1 cellular context compared by ENCODE assay signal in the genomic region with DNA sequence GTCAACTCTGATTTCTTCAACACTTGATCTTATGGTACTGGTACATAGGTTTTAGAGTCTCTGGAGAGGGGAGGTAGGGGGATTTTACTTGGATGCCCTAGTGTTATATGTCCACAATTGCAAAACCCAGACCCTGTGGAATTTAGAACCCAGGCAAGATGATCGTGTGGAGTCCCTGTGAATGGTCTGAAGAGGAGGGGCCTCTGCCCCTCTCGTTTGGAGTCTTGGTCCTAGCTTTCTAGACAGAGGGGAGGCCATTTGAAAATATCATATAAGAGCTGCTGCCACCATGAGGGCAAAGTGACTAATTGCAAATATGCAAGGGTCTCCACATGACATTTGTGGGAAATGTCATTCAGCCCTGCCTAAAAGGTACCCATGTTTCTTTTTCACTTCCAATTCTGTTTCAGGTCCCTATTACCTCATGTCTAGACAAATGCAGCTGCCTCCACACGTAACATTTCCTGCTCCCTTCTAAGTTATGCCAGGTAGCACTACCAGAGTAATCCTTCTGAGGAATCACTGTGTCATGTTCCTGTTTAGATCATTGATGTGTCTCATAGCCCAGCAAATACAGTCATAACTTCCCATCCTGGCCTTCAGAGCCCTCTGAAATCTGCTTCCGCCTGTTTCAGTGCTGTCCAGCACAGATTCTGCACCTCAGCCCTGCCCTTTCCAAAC.
TF ChIP-seq lines count a peak whose summit lies in the region.

No MANE protein-coding gene starts in this region.

TF ChIP-seq in GM23338, 12 proteins besides CTCF, POLR2A, EP300 and RAD21 (continued from another document):
- TF ChIP-seq, protein P1, sequence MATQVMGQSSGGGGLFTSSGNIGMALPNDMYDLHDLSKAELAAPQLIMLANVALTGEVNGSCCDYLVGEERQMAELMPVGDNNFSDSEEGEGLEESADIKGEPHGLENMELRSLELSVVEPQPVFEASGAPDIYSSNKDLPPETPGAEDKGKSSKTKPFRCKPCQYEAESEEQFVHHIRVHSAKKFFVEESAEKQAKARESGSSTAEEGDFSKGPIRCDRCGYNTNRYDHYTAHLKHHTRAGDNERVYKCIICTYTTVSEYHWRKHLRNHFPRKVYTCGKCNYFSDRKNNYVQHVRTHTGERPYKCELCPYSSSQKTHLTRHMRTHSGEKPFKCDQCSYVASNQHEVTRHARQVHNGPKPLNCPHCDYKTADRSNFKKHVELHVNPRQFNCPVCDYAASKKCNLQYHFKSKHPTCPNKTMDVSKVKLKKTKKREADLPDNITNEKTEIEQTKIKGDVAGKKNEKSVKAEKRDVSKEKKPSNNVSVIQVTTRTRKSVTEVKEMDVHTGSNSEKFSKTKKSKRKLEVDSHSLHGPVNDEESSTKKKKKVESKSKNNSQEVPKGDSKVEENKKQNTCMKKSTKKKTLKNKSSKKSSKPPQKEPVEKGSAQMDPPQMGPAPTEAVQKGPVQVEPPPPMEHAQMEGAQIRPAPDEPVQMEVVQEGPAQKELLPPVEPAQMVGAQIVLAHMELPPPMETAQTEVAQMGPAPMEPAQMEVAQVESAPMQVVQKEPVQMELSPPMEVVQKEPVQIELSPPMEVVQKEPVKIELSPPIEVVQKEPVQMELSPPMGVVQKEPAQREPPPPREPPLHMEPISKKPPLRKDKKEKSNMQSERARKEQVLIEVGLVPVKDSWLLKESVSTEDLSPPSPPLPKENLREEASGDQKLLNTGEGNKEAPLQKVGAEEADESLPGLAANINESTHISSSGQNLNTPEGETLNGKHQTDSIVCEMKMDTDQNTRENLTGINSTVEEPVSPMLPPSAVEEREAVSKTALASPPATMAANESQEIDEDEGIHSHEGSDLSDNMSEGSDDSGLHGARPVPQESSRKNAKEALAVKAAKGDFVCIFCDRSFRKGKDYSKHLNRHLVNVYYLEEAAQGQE (IDR thresholded peaks at IDR 0.05; ENCODE audit: unreplicated experiment), result no peak
- TF ChIP-seq ZNF331 (CRISPR knock-in tag; IDR thresholded peaks at IDR 0.05; ENCODE audit: low read depth), result no peak
- TF ChIP-seq JUNB (IDR thresholded peaks at IDR 0.05; ENCODE audit: unreplicated experiment), result no peak
- no peak for TF ChIP-seq STAT1 (IDR thresholded peaks at IDR 0.05; ENCODE audit: unreplicated experiment)
- TF ChIP-seq EZH2 (IDR thresholded peaks at IDR 0.05; ENCODE audit: low read depth, unreplicated experiment), result no peak
